ENCODE assay signal across 1 cellular context in genomic region chr2:241659150-241659739, GRCh38.
TF ChIP-seq lines count a peak whose summit lies in the region.

No MANE protein-coding gene starts in this region.

TF ChIP-seq in HepG2, 621 proteins besides CTCF, POLR2A, EP300 and RAD21 (continued from another document and continues in another):
- TF ChIP-seq REST (IDR thresholded peaks at IDR 0.05; ENCODE audit: borderline replicate concordance in 1 of 2, low read depth in 1 of 2, low read length in 2 of 2): no peak
- no peak for TF ChIP-seq CCAR2 (optimal IDR thresholded peaks at IDR 0.05; ENCODE audit: low read depth, low read length)
- TF ChIP-seq ZMYM4 (CRISPR knock-in tag; IDR thresholded peaks at IDR 0.05): peak; percentile 27; the same call in 1 of the 2 replicates
- no peak for TF ChIP-seq JUN (CRISPR knock-in tag; IDR thresholded peaks at IDR 0.05)
- no peak for TF ChIP-seq ZNF839 (CRISPR knock-in tag; IDR thresholded peaks at IDR 0.05; ENCODE audit: borderline replicate concordance)
- TF ChIP-seq ZNF574 (CRISPR knock-in tag; IDR thresholded peaks at IDR 0.05): no peak
- TF ChIP-seq THAP11 (CRISPR knock-in tag; IDR thresholded peaks at IDR 0.05): peak; percentile 64
- no peak for TF ChIP-seq ARNT2 (CRISPR knock-in tag; IDR thresholded peaks at IDR 0.05; ENCODE audit: low read depth)
- no peak for TF ChIP-seq NPAS2 (CRISPR knock-in tag; IDR thresholded peaks at IDR 0.05; ENCODE audit: borderline replicate concordance)
- TF ChIP-seq MAZ (IDR thresholded peaks at IDR 0.05; ENCODE audit: borderline replicate concordance, low read depth, low read length): no peak
- no peak for TF ChIP-seq MAZ (CRISPR knock-in tag; IDR thresholded peaks at IDR 0.05; ENCODE audit: low read depth)
- no peak for TF ChIP-seq SKIL (CRISPR knock-in tag; IDR thresholded peaks at IDR 0.05; ENCODE audit: borderline replicate concordance)
- no peak; the same call in 1 of the 2 replicates for TF ChIP-seq ZBTB7B (CRISPR knock-in tag; IDR thresholded peaks at IDR 0.05)
- TF ChIP-seq ZNF75D (CRISPR knock-in tag; IDR thresholded peaks at IDR 0.05; ENCODE audit: borderline replicate concordance): no peak
- TF ChIP-seq NBN (conservative IDR thresholded peaks at IDR 0.05): no peak
- TF ChIP-seq KDM4B (CRISPR knock-in tag; IDR thresholded peaks at IDR 0.05): peak; percentile 78; the same call in 1 of the 2 replicates
- no peak for TF ChIP-seq KDM5A (IDR thresholded peaks at IDR 0.05; ENCODE audit: borderline replicate concordance, low read length)
- TF ChIP-seq ONECUT2 (CRISPR knock-in tag; IDR thresholded peaks at IDR 0.05): no peak
- TF ChIP-seq ZBTB49 (CRISPR knock-in tag; IDR thresholded peaks at IDR 0.05; ENCODE audit: borderline replicate concordance): peak; percentile 51; the same call in 1 of the 2 replicates
- TF ChIP-seq TAF15 (IDR thresholded peaks at IDR 0.05; ENCODE audit: low read depth, low read length, poor library complexity, severe bottlenecking): no peak
- TF ChIP-seq ZNF446 (CRISPR knock-in tag; IDR thresholded peaks at IDR 0.05): no peak
- TF ChIP-seq HDAC1 (CRISPR knock-in tag; IDR thresholded peaks at IDR 0.05): peak; percentile 29; the same call in 1 of the 2 replicates
- no peak for TF ChIP-seq RBM22 (optimal IDR thresholded peaks at IDR 0.05; ENCODE audit: low read length)
- no peak for TF ChIP-seq ZNF20 (CRISPR knock-in tag; IDR thresholded peaks at IDR 0.05)
- TF ChIP-seq ZNF234 (CRISPR knock-in tag; conservative IDR thresholded peaks at IDR 0.05): no peak
- TF ChIP-seq ZNF101 (CRISPR knock-in tag; IDR thresholded peaks at IDR 0.05; ENCODE audit: borderline replicate concordance, low read depth): no peak
- no peak for TF ChIP-seq NFIB (CRISPR knock-in tag; IDR thresholded peaks at IDR 0.05; ENCODE audit: borderline replicate concordance)
- 0 out of 2 replicates have a peak, but pooled peaks have one; percentile 65 for TF ChIP-seq TRAFD1 (CRISPR knock-in tag; IDR thresholded peaks at IDR 0.05; ENCODE audit: borderline replicate concordance)
- TF ChIP-seq ZNF17 (CRISPR knock-in tag; IDR thresholded peaks at IDR 0.05): no peak
- no peak for TF ChIP-seq ZBTB46 (CRISPR knock-in tag; IDR thresholded peaks at IDR 0.05; ENCODE audit: borderline replicate concordance)
- TF ChIP-seq ZNF678 (CRISPR knock-in tag; IDR thresholded peaks at IDR 0.05): no peak
- TF ChIP-seq NCOA2 (CRISPR knock-in tag; IDR thresholded peaks at IDR 0.05): 0 out of 2 replicates have a peak, but pooled peaks have one; percentile 15
- no peak for TF ChIP-seq PAWR (CRISPR knock-in tag; IDR thresholded peaks at IDR 0.05; ENCODE audit: borderline replicate concordance)
- TF ChIP-seq BHLHE40 (IDR thresholded peaks at IDR 0.05; ENCODE audit: low read length): no peak
- 0 out of 2 replicates have a peak, but pooled peaks have one; percentile 34 for TF ChIP-seq MBD4 (IDR thresholded peaks at IDR 0.05; ENCODE audit: borderline replicate concordance, low read length)
- TF ChIP-seq ZNF691 (CRISPR knock-in tag; IDR thresholded peaks at IDR 0.05; ENCODE audit: borderline replicate concordance, low read depth): peak; percentile 79; the same call in 1 of the 2 replicates
- TF ChIP-seq ZNF614 (CRISPR knock-in tag; IDR thresholded peaks at IDR 0.05; ENCODE audit: borderline replicate concordance): peak; percentile 57; the same call in 1 of the 2 replicates
- TF ChIP-seq ZNF281 (CRISPR knock-in tag; IDR thresholded peaks at IDR 0.05; ENCODE audit: borderline replicate concordance): no peak
- no peak for TF ChIP-seq MAFK (conservative IDR thresholded peaks at IDR 0.05 in 1 of 2, IDR thresholded peaks at IDR 0.05 in 1 of 2; ENCODE audit: low read length in 2 of 2)
- no peak for TF ChIP-seq ZNF138 (CRISPR knock-in tag; IDR thresholded peaks at IDR 0.05; ENCODE audit: low read depth)
